Comparison of ENCODE assay signal across 8 cellular contexts in the genomic region with DNA sequence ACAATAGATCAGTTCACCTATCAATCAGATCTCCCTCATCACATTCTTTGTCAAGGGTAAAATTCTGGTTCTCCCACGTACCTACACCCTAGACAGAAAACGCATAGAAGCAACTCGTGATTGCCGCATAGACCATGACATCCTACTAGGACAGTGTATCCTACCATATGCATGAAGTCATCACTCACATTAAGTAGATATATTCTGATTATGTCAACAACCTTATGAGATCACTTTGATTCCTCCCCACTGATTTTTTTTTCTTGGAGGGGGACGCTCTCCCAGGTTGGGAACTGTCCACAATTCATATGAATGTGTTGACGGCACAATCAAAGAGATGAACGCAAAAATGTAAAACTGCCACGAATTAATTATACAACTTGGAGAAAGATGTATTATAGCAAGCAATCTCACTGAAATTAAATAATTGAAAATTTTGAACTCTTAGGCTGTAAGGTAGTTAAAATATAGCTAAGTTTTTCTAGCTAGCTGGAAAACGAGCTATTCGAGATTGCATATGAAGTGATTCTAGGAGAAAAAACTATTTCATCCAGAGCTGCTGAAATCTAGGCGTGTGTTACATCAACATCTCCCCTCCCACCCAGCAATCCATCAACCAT.
DNase-seq lines count a peak whose midpoint lies in the region; ATAC-seq, FAIRE-seq and TF ChIP-seq lines count a peak whose summit lies in the region.

No MANE protein-coding gene starts in this region.

- H3K27me3 ChIP-seq in H7 (ENCODE audit: control insufficient read depth, insufficient read depth, low read length), result peaks cover 2% of the 10 kb centered on the region; the same call in 1 of the 2 replicates

- no peak overlapping the region for H3K27ac Mint-ChIP-seq in activated CD4-positive, alpha-beta memory T cell treated with anti-CD3 and anti-CD28 coated beads for 36 hours
- peak overlapping the region; percentile 95 for H3K27ac Mint-ChIP-seq in progenitor cell of endocrine pancreas

- no peak for ATAC-seq in HG03280 (IDR thresholded peaks at IDR 0.05; ENCODE audit: unreplicated experiment)

- H3K4me3 ChIP-seq in H7 (ENCODE audit: insufficient read depth, low read depth, low read length) (peak overlapping the region; percentile 76), fibroblast of pulmonary artery (replicated peaks; ENCODE audit: low read depth, low read length) (peak overlapping the region; percentile 74)

- POLR2A ChIA-PET in activated CD4-positive, alpha-beta memory T cell treated with anti-CD3 and anti-CD28 coated beads for 36 hours (lab: Charles Lee), result no interaction called here

- H3K4me3 Mint-ChIP-seq in activated CD4-positive, alpha-beta memory T cell treated with anti-CD3 and anti-CD28 coated beads for 36 hours, result peak overlapping the region; percentile 54
- H3K4me3 Mint-ChIP-seq in progenitor cell of endocrine pancreas (ENCODE audit: low read depth), result peak overlapping the region; percentile 93

- H3K4me1 Mint-ChIP-seq in activated CD4-positive, alpha-beta memory T cell treated with anti-CD3 and anti-CD28 coated beads for 36 hours (ENCODE audit: low read depth), result peaks cover 9% of the 10 kb centered on the region
- H3K4me1 Mint-ChIP-seq in progenitor cell of endocrine pancreas (ENCODE audit: low read depth), result peaks cover 8% of the 10 kb centered on the region

- no peaks in the 10 kb centered on the region for H3K9me3 Mint-ChIP-seq in activated CD4-positive, alpha-beta memory T cell treated with anti-CD3 and anti-CD28 coated beads for 36 hours
- H3K9me3 Mint-ChIP-seq in progenitor cell of endocrine pancreas (ENCODE audit: low read depth), result no peaks in the 10 kb centered on the region

- no peak for TF ChIP-seq CTCF in fibroblast of pulmonary artery (IDR thresholded peaks at IDR 0.05; ENCODE audit: low read length, missing control alignments)
- no peak for TF ChIP-seq CTCF in progenitor cell of endocrine pancreas (IDR thresholded peaks at IDR 0.05; ENCODE audit: unreplicated experiment)

- peaks cover 24% of the 10 kb centered on the region for H3K27me3 Mint-ChIP-seq in activated CD4-positive, alpha-beta memory T cell treated with anti-CD3 and anti-CD28 coated beads for 36 hours
- H3K27me3 Mint-ChIP-seq in progenitor cell of endocrine pancreas, result no peaks in the 10 kb centered on the region

- intact Hi-C loops in activated CD4-positive, alpha-beta memory T cell treated with anti-CD3 and anti-CD28 coated beads for 36 hours (cut with micrococcal nuclease), result no loop called here

- no peaks in the 10 kb centered on the region for H3K36me3 ChIP-seq in H7 (replicated peaks; ENCODE audit: control insufficient read depth, insufficient read depth, low read length)

- CTCF ChIA-PET in activated CD4-positive, alpha-beta memory T cell treated with anti-CD3 and anti-CD28 coated beads for 36 hours (lab: Charles Lee), result interaction anchor here (0.9 to 2.6 kb wide), 9 partner anchors 10 to 673 kb away, joined by 3 to 23 read pairs (median 3); no protein-coding TSS in a partner anchor

- no peak for DNase-seq in H7
- no peak for DNase-seq in activated CD4-positive, alpha-beta memory T cell treated with anti-CD3 and anti-CD28 coated beads for 36 hours
- no peak for DNase-seq in fibroblast of pulmonary artery (ENCODE audit: low read depth)
- DNase-seq in progenitor cell of endocrine pancreas (ENCODE audit: low spot score, unreplicated experiment), result no peak
- DNase-seq in erythroblast (lab: John Stamatoyannopoulos, UW), result no peak
- no peak for DNase-seq in H54 (ENCODE audit: insufficient read length, low spot score)
- DNase-seq in NCI-H748 treated with DMSO at 0.1 percent for 48 hours (lab: John Stamatoyannopoulos, UW), result no peak

- FAIRE-seq in H54 (lab: Jason Lieb, UNC), result no peak

- H3K36me3 Mint-ChIP-seq in activated CD4-positive, alpha-beta memory T cell treated with anti-CD3 and anti-CD28 coated beads for 36 hours, result no peaks in the 10 kb centered on the region
- H3K36me3 Mint-ChIP-seq in progenitor cell of endocrine pancreas (ENCODE audit: insufficient read depth), result no peaks in the 10 kb centered on the region

- TF ChIP-seq POLR2A in erythroblast (IDR thresholded peaks at IDR 0.05; ENCODE audit: low read length), result no peak
- no peak for TF ChIP-seq POLR2A in H54 (IDR thresholded peaks at IDR 0.05; ENCODE audit: low read depth, low read length)
